Comparison of ENCODE assay signal across 8 cellular contexts in the genomic region with DNA sequence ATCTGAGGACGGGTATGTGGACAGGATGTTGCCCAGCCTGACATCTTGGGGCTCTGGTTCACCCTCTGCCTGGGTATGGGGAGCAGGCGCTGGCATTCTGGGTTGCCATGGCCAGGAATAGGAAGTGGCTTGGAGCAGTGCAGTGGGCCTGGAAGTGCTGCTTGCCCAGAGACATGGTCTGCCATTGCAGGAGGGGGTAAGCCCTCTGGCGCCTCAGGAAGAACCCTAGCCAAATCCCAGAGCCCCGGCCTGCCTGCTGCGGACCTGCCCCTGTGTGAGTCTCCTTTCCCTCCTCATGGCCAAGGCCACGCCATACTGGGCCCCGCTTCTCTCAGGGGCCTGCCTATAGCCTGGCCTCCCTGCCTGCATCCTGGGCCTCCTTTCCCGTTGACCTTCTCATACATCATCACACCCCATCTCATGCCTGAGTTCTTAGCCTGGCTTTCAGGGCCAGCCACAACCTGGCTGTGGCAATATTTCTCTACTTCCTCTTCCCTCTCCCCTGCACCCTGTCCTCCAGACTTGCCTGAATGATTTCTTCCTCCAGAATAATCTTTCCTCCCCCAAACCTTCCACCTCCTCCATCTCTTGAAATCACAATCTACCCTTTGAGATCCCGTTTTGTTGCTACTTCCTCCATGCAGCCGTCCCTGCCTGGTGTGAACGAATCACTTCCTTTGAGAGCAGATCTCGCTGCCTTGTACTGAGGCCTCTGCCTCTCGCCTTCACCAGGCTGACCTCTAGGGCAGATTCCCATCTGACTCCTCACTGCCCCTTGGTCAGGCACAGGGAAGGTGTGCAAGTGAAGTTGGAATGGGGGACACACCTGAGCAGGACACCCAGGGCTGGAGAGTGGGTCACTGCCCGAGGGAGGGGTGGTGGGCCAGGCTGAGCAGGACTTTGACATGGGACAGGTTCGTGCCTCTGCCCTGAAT. TPM values are rescaled to one million over a fixed set of nuclear protein-coding genes. Genes with fewer than 3 reads are reported as not detected.
DNase-seq lines count a peak whose midpoint lies in the region; ATAC-seq and TF ChIP-seq lines count a peak whose summit lies in the region.

No MANE protein-coding gene starts in this region.

- no peak for TF ChIP-seq CTCF in cardiac fibroblast (IDR thresholded peaks at IDR 0.05; ENCODE audit: low read depth, low read length)

- DNase-seq in ACHN (peak; percentile 6), M059J (ENCODE audit: low read depth) (peak; percentile 54), cardiac fibroblast (ENCODE audit: low read depth in 2 of 2) (peak; percentile 10 to 22), SHP77 treated with DMSO at 0.1 percent for 48 hours (lab: John Stamatoyannopoulos, UW) (no peak)
- DNase-seq in activated CD4-positive, alpha-beta T cell treated with anti-CD3 and anti-CD28 coated beads, Interleukin-2, amount 50 U/mL, for 4 hours, result no peak

- H3K27ac ChIP-seq in muscle layer of duodenum (ENCODE audit: low read length), result peak overlapping the region; percentile 85

- H3K4me3 ChIP-seq in cardiac fibroblast (replicated peaks in 1 of 2; ENCODE audit: low read depth in 2 of 2, low read length in 2 of 2) (no peak overlapping the region), muscle layer of duodenum (ENCODE audit: low read depth in 1 of 2, low read length in 2 of 2) (peak overlapping the region in 1 of 2 donors; percentile 21)

- H3K36me3 ChIP-seq in muscle layer of duodenum (ENCODE audit: control insufficient read depth in 1 of 2, insufficient read depth in 2 of 2, low read length in 2 of 2), result no peaks in the 10 kb centered on the region

- ATAC-seq in HG03460 (IDR thresholded peaks at IDR 0.05; ENCODE audit: unreplicated experiment), result no peak
- no peak for ATAC-seq in HG02759 (IDR thresholded peaks at IDR 0.05; ENCODE audit: unreplicated experiment)

- no peaks in the 10 kb centered on the region for H3K27me3 ChIP-seq in muscle layer of duodenum (ENCODE audit: low read depth, low read length)

- H3K9me3 ChIP-seq in muscle layer of duodenum (ENCODE audit: control insufficient read depth in 1 of 2, low read length in 2 of 2), result no peaks in the 10 kb centered on the region

- peaks cover 36 to 56% of the 10 kb centered on the region in 2 donors for H3K4me1 ChIP-seq in muscle layer of duodenum (ENCODE audit: control insufficient read depth in 1 of 2, insufficient read depth in 2 of 2, low read length in 2 of 2)

- in situ Hi-C loops in ACHN (cut with HindIII; ENCODE audit: low pct_ligation_motif_present, low pct_unique_long_range_greater_than_20kb, low sequenced_read_pairs), result no loop called here

RNA-seq across cellular contexts. Expression of a gene that starts 5.2 kb away (rescaled TPM):
- 13.1 and 17.2 TPM in 2 replicates for total RNA-seq in M059J (2014; rRNA removed; shearing (Covaris generic))

RNA-seq across cellular contexts. Expression of a gene that starts 30.7 kb away (rescaled TPM):
- not detected in 2 replicates for total RNA-seq in M059J (2014; rRNA removed; shearing (Covaris generic))

RNA-seq across cellular contexts. Expression of a gene that starts 37.7 kb away (rescaled TPM):
- total RNA-seq in M059J (2014; rRNA removed; shearing (Covaris generic)), result not detected in 2 replicates

RNA-seq across cellular contexts. Expression of a gene that starts 56.1 kb away (rescaled TPM):
- total RNA-seq in M059J (2014; rRNA removed; shearing (Covaris generic)), result not detected in 2 replicates

Comparison
In these comparisons a context has a peak if more than half of its experiments do, and no peak if none do; other contexts are left out.
1. DNase-seq: peak in ACHN (single experiment), M059J (single experiment) and cardiac fibroblast (2 of 2); none in SHP77 treated with DMSO at 0.1 percent for 48 hours (single experiment) and activated CD4-positive, alpha-beta T cell treated with anti-CD3 and anti-CD28 coated beads, Interleukin-2, amount 50 U/mL, for 4 hours (0 of 2).